ENCODE assay signal across 14 cellular contexts in the genomic region with DNA sequence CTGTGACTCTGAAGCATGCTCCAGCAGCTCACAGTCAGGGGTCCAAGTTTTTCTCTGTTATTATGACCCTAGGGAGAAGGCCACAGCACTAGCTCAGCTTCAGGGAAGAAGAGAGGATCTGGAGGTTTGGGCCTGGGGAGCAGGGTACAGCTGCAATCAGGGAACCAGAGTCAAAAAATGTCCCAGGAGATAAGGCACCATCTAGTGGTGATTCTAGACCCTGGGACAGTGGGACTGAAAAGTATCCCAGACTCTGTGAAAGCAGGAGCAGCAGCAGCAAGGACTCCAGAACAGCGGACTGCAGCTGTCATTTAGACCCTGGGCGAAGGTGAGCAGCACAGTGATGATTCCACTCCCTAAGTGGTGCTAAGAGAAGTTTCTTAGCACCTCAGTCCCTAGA.
DNase-seq lines count a peak whose midpoint lies in the region; ATAC-seq and TF ChIP-seq lines count a peak whose summit lies in the region.
"Had no signal": no experiment of that assay in that cellular context is flagged by ENCODE, and none has a peak within 500 bp of the region (broad histone marks: within the 10 kb centered on the region; RNA-seq: fewer than 3 reads in every experiment).

No MANE protein-coding gene starts in this region.

- ATAC-seq in left lobe of liver: peak; percentile 61
- no peak for ATAC-seq in GM21526 (IDR thresholded peaks at IDR 0.05; ENCODE audit: low FRiP score, unreplicated experiment)
- ATAC-seq: effector memory CD8-positive, alpha-beta T cell had no signal

- peak overlapping the region; percentile 7 for H3K27ac ChIP-seq in C4-2B
- H3K27ac ChIP-seq: parathyroid adenoma, uterus had no signal

- TF ChIP-seq CTCF in C4-2B (conservative IDR thresholded peaks at IDR 0.05) (peak; percentile 67), GM20000 (IDR thresholded peaks at IDR 0.05; ENCODE audit: extremely low read depth, missing control alignments) (peak; percentile 22)

- in situ Hi-C loops in SK-MEL-5 (cut with HindIII; ENCODE audit: low pct_unique_long_range_greater_than_20kb, low sequenced_read_pairs): no loop called here

- DNase-seq in GM20000 (ENCODE audit: low spot score) (peak; percentile 8), SK-MEL-5 (ENCODE audit: low read depth, low spot score) (peak; percentile 47), left lobe of liver (ENCODE audit: low spot score) (no peak), NCI-H510A (lab: John Stamatoyannopoulos, UW) (no peak), pons (ENCODE audit: low spot score) (no peak)
- no peak for DNase-seq in stimulated activated CD4-positive, alpha-beta T cell treated with anti-CD3 and anti-CD28 coated beads, Interleukin-15, amount 100 ng/mL, for 24 hours
- DNase-seq: activated CD4-positive, alpha-beta T cell treated with anti-CD3 and anti-CD28 coated beads for 1 hour; effector memory CD8-positive, alpha-beta T cell; immature natural killer cell; KG1; uterus had no signal

Comparison
In these comparisons a context has a peak if more than half of its experiments do, and no peak if none do; other contexts are left out.
1. DNase-seq: peak in GM20000 (single experiment) and SK-MEL-5 (single experiment); none in left lobe of liver (single experiment), NCI-H510A (single experiment), stimulated activated CD4-positive, alpha-beta T cell treated with anti-CD3 and anti-CD28 coated beads, Interleukin-15, amount 100 ng/mL, for 24 hours (single experiment) and pons (single experiment).